In the genomic region with DNA sequence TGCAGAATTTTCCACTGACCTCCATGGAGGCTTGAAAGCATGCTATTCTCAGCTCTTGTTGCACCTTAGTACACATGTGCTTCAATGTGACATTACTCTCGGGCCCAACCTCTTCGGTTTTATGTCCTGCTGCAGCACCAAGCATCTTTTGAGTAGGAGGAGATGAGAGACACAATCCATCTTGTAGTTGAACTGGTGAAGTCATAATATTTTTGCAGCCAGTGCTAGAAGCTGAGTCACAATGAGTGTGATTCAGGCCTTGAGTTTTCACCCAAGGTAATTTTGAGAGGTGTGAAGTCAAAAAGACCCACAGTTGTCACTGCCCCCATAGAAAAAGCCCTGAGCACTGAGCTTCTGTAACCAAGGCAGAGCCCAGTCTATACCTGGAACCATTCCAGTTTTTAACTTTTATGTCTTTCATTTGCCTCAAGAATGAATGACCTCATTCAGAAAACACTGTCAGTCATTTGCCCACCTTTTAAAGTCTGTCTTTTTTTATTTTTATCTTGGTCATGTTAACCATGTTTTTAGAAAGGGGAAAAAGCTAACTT, we compare ENCODE assay signal across 17 cellular contexts.
DNase-seq lines count a peak whose midpoint lies in the region; ATAC-seq and TF ChIP-seq lines count a peak whose summit lies in the region.
"Had no signal": no experiment of that assay in that cellular context is flagged by ENCODE, and none has a peak within 500 bp of the region (broad histone marks: within the 10 kb centered on the region; RNA-seq: fewer than 3 reads in every experiment).

No MANE protein-coding gene starts in this region.

- no peak overlapping the region for H2BK12ac ChIP-seq in H9 (ENCODE audit: insufficient read length, low read depth, low read length)

- no peak overlapping the region for H3K9ac ChIP-seq in IMR-90 (ENCODE audit: low read depth, low read length)
- no peak overlapping the region for H3K9ac ChIP-seq in H9 (ENCODE audit: extremely low read depth, insufficient read length, low read length)

- H3K4me2 ChIP-seq in IMR-90 (ENCODE audit: low read depth, low read length) (no peak overlapping the region), H9 (ENCODE audit: insufficient read depth, insufficient read length, low read length) (no peak overlapping the region)

- H3K9me3 Mint-ChIP-seq in activated CD8-positive, alpha-beta T cell treated with anti-CD3 and anti-CD28 coated beads for 36 hours = no peaks in the 10 kb centered on the region
- H3K9me3 Mint-ChIP-seq in activated CD8-positive, alpha-beta T cell treated with anti-CD3 and anti-CD28 coated beads, Interleukin-2, amount 10 ng/mL, durations not matched to agents 7 days and 5 days (ENCODE audit: insufficient read depth) = no peaks in the 10 kb centered on the region
- no peaks in the 10 kb centered on the region for H3K9me3 Mint-ChIP-seq in endothelial cell (ENCODE audit: unreplicated experiment)
- peaks cover 5% of the 10 kb centered on the region for H3K9me3 Mint-ChIP-seq in stimulated activated effector memory CD8-positive, alpha-beta T cell treated with anti-CD3 and anti-CD28 coated beads, Interleukin-12 subunit alpha, Interleukin-12 subunit beta, amount 100 ng/mL, for 72 hours
- no peaks in the 10 kb centered on the region for H3K9me3 Mint-ChIP-seq in H9
- H3K9me3 Mint-ChIP-seq: activated T-helper 1 cell treated with anti-CD3 and anti-CD28 coated beads, Interleukin-12 subunit alpha, Interleukin-12 subunit beta, Interleukin-2, Interleukin-4 antibody, amounts not matched to agents 30 ng/mL and 10 ng/mL and 1 ng/mL, durations not matched to agents 14 hours and 24 hours and 36 hours had no signal

- H3K4me1 ChIP-seq in IMR-90 (ENCODE audit: control insufficient read depth, insufficient read depth, low read length) = no peaks in the 10 kb centered on the region
- H3K4me1 ChIP-seq in H9 (ENCODE audit: insufficient read depth, low read length) = no peaks in the 10 kb centered on the region
- H3K4me1 ChIP-seq in tibial artery = no peaks in the 10 kb centered on the region

- TF ChIP-seq POLR2A in IMR-90 (IDR thresholded peaks at IDR 0.05; ENCODE audit: low read depth, low read length) = no peak

- H3K18ac ChIP-seq in IMR-90 (ENCODE audit: low read depth, low read length) (no peak overlapping the region), H9 (ENCODE audit: insufficient read length, low read depth, low read length) (no peak overlapping the region)

- no peak for DNase-seq in activated CD8-positive, alpha-beta T cell treated with anti-CD3 and anti-CD28 coated beads for 36 hours
- DNase-seq in activated CD8-positive, alpha-beta T cell treated with anti-CD3 and anti-CD28 coated beads, Interleukin-2, amount 10 ng/mL, durations not matched to agents 7 days and 5 days = no peak
- DNase-seq in IMR-90 = peak; percentile 36
- DNase-seq in endothelial cell (ENCODE audit: low spot score) = no peak
- DNase-seq in stimulated activated effector memory CD8-positive, alpha-beta T cell treated with anti-CD3 and anti-CD28 coated beads, Interleukin-12 subunit alpha, Interleukin-12 subunit beta, amount 100 ng/mL, for 72 hours (ENCODE audit: low spot score in 2 of 2) = no peak
- no peak for DNase-seq in H9
- DNase-seq in OCI-M2 (lab: John Stamatoyannopoulos, UW; ENCODE audit: unreplicated experiment) = no peak
- DNase-seq in tibial artery = no peak
- DNase-seq: activated CD4-positive, CD25-positive, alpha-beta regulatory T cell treated with anti-CD3 and anti-CD28 coated beads, Interleukin-2, amount 50 U/mL, for 72 hours; aorta; effector CD4-positive, alpha-beta T cell; NCI-H1092 treated with DMSO at 0.1 percent for 48 hours; NCI-H446 treated with DMSO at 0.1 percent for 48 hours; RPMI8226 had no signal

- H3K27ac ChIP-seq in IMR-90 (ENCODE audit: insufficient read depth, low read length) (no peak overlapping the region), H9 (ENCODE audit: insufficient read length, low read depth, low read length) (no peak overlapping the region), tibial artery (no peak overlapping the region)
- H3K27ac ChIP-seq: tibial nerve had no signal

- CTCF ChIA-PET in activated CD8-positive, alpha-beta T cell treated with anti-CD3 and anti-CD28 coated beads for 36 hours (lab: Charles Lee) = interaction anchor here (1.0 kb wide), 1 partner anchor 64 kb away, joined by 3 read pairs; no protein-coding TSS in a partner anchor
- CTCF ChIA-PET in activated CD8-positive, alpha-beta T cell treated with anti-CD3 and anti-CD28 coated beads, Interleukin-2, amount 10 ng/mL, durations not matched to agents 7 days and 5 days (lab: Charles Lee) = no interaction called here
- CTCF ChIA-PET in IMR-90 (lab: Yijun Ruan, JAX) = no interaction called here

- no peaks in the 10 kb centered on the region for H3K79me2 ChIP-seq in H9 (ENCODE audit: insufficient read depth, low read length)

- H3K14ac ChIP-seq in IMR-90 (replicated peaks; ENCODE audit: low read depth, low read length) (no peak overlapping the region), H9 (ENCODE audit: insufficient read depth, low read length) (no peak overlapping the region)

- H3K36me3 ChIP-seq in IMR-90 (ENCODE audit: control insufficient read depth, insufficient read depth, low read length) (peaks cover 34% of the 10 kb centered on the region), tibial artery (peaks cover 16 to 56% (median 16%) of the 10 kb centered on the region in 3 donors)

- H2BK20ac ChIP-seq in IMR-90 (ENCODE audit: low read depth, low read length) (no peak overlapping the region), H9 (ENCODE audit: low read depth, low read length, poor library complexity, severe bottlenecking) (no peak overlapping the region)

- no peaks in the 10 kb centered on the region for H3K23me2 ChIP-seq in H9 (ENCODE audit: insufficient read length, low read depth, low read length, poor library complexity, severe bottlenecking)

- H3K27ac Mint-ChIP-seq in activated CD8-positive, alpha-beta T cell treated with anti-CD3 and anti-CD28 coated beads for 36 hours = no peak overlapping the region
- H3K27ac Mint-ChIP-seq in activated CD8-positive, alpha-beta T cell treated with anti-CD3 and anti-CD28 coated beads, Interleukin-2, amount 10 ng/mL, durations not matched to agents 7 days and 5 days = no peak overlapping the region
- H3K27ac Mint-ChIP-seq in endothelial cell (ENCODE audit: unreplicated experiment) (peak overlapping the region; percentile 24), H9 (peak overlapping the region in 1 of 3 experiments; percentile 15; a peak in 2 of 7 replicates)
- no peak overlapping the region for H3K27ac Mint-ChIP-seq in stimulated activated effector memory CD8-positive, alpha-beta T cell treated with anti-CD3 and anti-CD28 coated beads, Interleukin-12 subunit alpha, Interleukin-12 subunit beta, amount 100 ng/mL, for 72 hours
- H3K27ac Mint-ChIP-seq: activated T-helper 1 cell treated with anti-CD3 and anti-CD28 coated beads, Interleukin-12 subunit alpha, Interleukin-12 subunit beta, Interleukin-2, Interleukin-4 antibody, amounts not matched to agents 30 ng/mL and 10 ng/mL and 1 ng/mL, durations not matched to agents 14 hours and 24 hours and 36 hours had no signal

- intact Hi-C loops in activated CD8-positive, alpha-beta T cell treated with anti-CD3 and anti-CD28 coated beads for 36 hours (cut with micrococcal nuclease) = no loop called here
- intact Hi-C loops in IMR-90 (cut with micrococcal nuclease) = no loop called here
- intact Hi-C loops in tibial artery (cut with DNase I; ENCODE audit: low total_unique reads) = no loop called here

- H3T11ph ChIP-seq in H9 (ENCODE audit: low read length) = no peak overlapping the region

- peak; percentile 55 for ATAC-seq in activated CD8-positive, alpha-beta T cell treated with anti-CD3 and anti-CD28 coated beads for 36 hours
- no peak for ATAC-seq in activated CD8-positive, alpha-beta T cell treated with anti-CD3 and anti-CD28 coated beads, Interleukin-2, amount 10 ng/mL, durations not matched to agents 7 days and 5 days
- ATAC-seq in IMR-90 (ENCODE audit: low read depth) = no peak
- ATAC-seq in stimulated activated effector memory CD8-positive, alpha-beta T cell treated with anti-CD3 and anti-CD28 coated beads, Interleukin-12 subunit alpha, Interleukin-12 subunit beta, amount 100 ng/mL, for 72 hours = peak; percentile 81
- ATAC-seq: HCT116 had no signal

- no TSS peak for BruUV-seq in IMR-90 (replicated peaks; lab: Mats Ljungman, UMichigan)

- TF ChIP-seq CTCF in activated CD8-positive, alpha-beta T cell treated with anti-CD3 and anti-CD28 coated beads for 36 hours (IDR thresholded peaks at IDR 0.05) = no peak
- no peak for TF ChIP-seq CTCF in IMR-90 (conservative IDR thresholded peaks at IDR 0.05; ENCODE audit: low read depth, low read length)
- TF ChIP-seq CTCF in endothelial cell (IDR thresholded peaks at IDR 0.05; ENCODE audit: unreplicated experiment) = no peak
- no peak for TF ChIP-seq CTCF in H9 (conservative IDR thresholded peaks at IDR 0.05)
- TF ChIP-seq CTCF in tibial artery (IDR thresholded peaks at IDR 0.05) = no peak

- peaks cover 3% of the 10 kb centered on the region for H3K4me1 Mint-ChIP-seq in activated CD8-positive, alpha-beta T cell treated with anti-CD3 and anti-CD28 coated beads for 36 hours (ENCODE audit: low read depth)
- no peaks in the 10 kb centered on the region for H3K4me1 Mint-ChIP-seq in activated CD8-positive, alpha-beta T cell treated with anti-CD3 and anti-CD28 coated beads, Interleukin-2, amount 10 ng/mL, durations not matched to agents 7 days and 5 days (ENCODE audit: low read depth)
- H3K4me1 Mint-ChIP-seq in endothelial cell (ENCODE audit: unreplicated experiment) (peaks cover 2% of the 10 kb centered on the region), H9 (no peaks in the 10 kb centered on the region)
- H3K4me1 Mint-ChIP-seq in stimulated activated effector memory CD8-positive, alpha-beta T cell treated with anti-CD3 and anti-CD28 coated beads, Interleukin-12 subunit alpha, Interleukin-12 subunit beta, amount 100 ng/mL, for 72 hours = no peaks in the 10 kb centered on the region

- no peak overlapping the region for H3K56ac ChIP-seq in IMR-90 (ENCODE audit: extremely low read depth, insufficient read depth, low read length)
- no peak overlapping the region for H3K56ac ChIP-seq in H9 (ENCODE audit: insufficient read length, low read depth, low read length)

- POLR2A ChIA-PET in activated CD8-positive, alpha-beta T cell treated with anti-CD3 and anti-CD28 coated beads for 36 hours (lab: Charles Lee) = no interaction called here
- POLR2A ChIA-PET in activated CD8-positive, alpha-beta T cell treated with anti-CD3 and anti-CD28 coated beads, Interleukin-2, amount 10 ng/mL, durations not matched to agents 7 days and 5 days (lab: Charles Lee) = no interaction called here
- POLR2A ChIA-PET in IMR-90 (lab: Charles Lee; ENCODE audit: unreplicated experiment) = no interaction called here

- H4K5ac ChIP-seq in IMR-90 (ENCODE audit: low read depth, low read length) (no peak overlapping the region), H9 (ENCODE audit: insufficient read length, low read depth, low read length) (no peak overlapping the region)

- H2AK5ac ChIP-seq in IMR-90 (ENCODE audit: low read depth, low read length) (no peak overlapping the region), H9 (ENCODE audit: insufficient read length, low read length) (no peak overlapping the region)

- TF ChIP-seq RAD21 in IMR-90 (IDR thresholded peaks at IDR 0.05; ENCODE audit: low read length) = no peak

- H3K4me3 ChIP-seq in IMR-90 (ENCODE audit: insufficient read depth, low read depth, low read length) (no peak overlapping the region), tibial artery (no peak overlapping the region)
- H3K4me3 ChIP-seq: tibial nerve had no signal

- no peaks in the 10 kb centered on the region for H3K36me3 Mint-ChIP-seq in activated CD8-positive, alpha-beta T cell treated with anti-CD3 and anti-CD28 coated beads for 36 hours (ENCODE audit: low read depth)
- H3K36me3 Mint-ChIP-seq in activated CD8-positive, alpha-beta T cell treated with anti-CD3 and anti-CD28 coated beads, Interleukin-2, amount 10 ng/mL, durations not matched to agents 7 days and 5 days (ENCODE audit: low read depth) = no peaks in the 10 kb centered on the region
- H3K36me3 Mint-ChIP-seq in endothelial cell (ENCODE audit: low read depth, unreplicated experiment) (peaks cover 32% of the 10 kb centered on the region), H9 (ENCODE audit: insufficient read depth in 1 of 3, low read depth in 3 of 3) (peaks cover 64 to 91% (median 82%) of the 10 kb centered on the region in 3 experiments)
- H3K36me3 Mint-ChIP-seq in stimulated activated effector memory CD8-positive, alpha-beta T cell treated with anti-CD3 and anti-CD28 coated beads, Interleukin-12 subunit alpha, Interleukin-12 subunit beta, amount 100 ng/mL, for 72 hours = no peaks in the 10 kb centered on the region

- H2AFZ ChIP-seq in IMR-90 (replicated peaks; ENCODE audit: low read length, poor library complexity) (no peak overlapping the region), H9 (ENCODE audit: low read length) (no peak overlapping the region)

- no peak overlapping the region for H4K91ac ChIP-seq in IMR-90 (ENCODE audit: insufficient read depth, low read depth, low read length)
- H4K91ac ChIP-seq in H9 (ENCODE audit: insufficient read length, low read depth, low read length) = no peak overlapping the region

- H3K79me1 ChIP-seq in IMR-90 (ENCODE audit: low read depth in 1 of 2, low read length in 2 of 2) (no peaks in the 10 kb centered on the region), H9 (ENCODE audit: insufficient read depth, low read depth, low read length, poor library complexity, severe bottlenecking) (no peaks in the 10 kb centered on the region)

- H3K27me3 Mint-ChIP-seq in activated CD8-positive, alpha-beta T cell treated with anti-CD3 and anti-CD28 coated beads for 36 hours = no peaks in the 10 kb centered on the region
- H3K27me3 Mint-ChIP-seq in activated CD8-positive, alpha-beta T cell treated with anti-CD3 and anti-CD28 coated beads, Interleukin-2, amount 10 ng/mL, durations not matched to agents 7 days and 5 days (ENCODE audit: low read depth) = no peaks in the 10 kb centered on the region
- no peaks in the 10 kb centered on the region for H3K27me3 Mint-ChIP-seq in endothelial cell (ENCODE audit: unreplicated experiment)
- no peaks in the 10 kb centered on the region for H3K27me3 Mint-ChIP-seq in H9 (ENCODE audit: low read depth)

- no peaks in the 10 kb centered on the region for H3K9me3 ChIP-seq in IMR-90 (ENCODE audit: control insufficient read depth, insufficient read depth, low read length)
- H3K9me3 ChIP-seq in H9 (ENCODE audit: control insufficient read depth, low read depth, low read length) = no peaks in the 10 kb centered on the region
- no peaks in the 10 kb centered on the region for H3K9me3 ChIP-seq in tibial artery
- H3K9me3 ChIP-seq: tibial nerve had no signal

- H2BK5ac ChIP-seq in IMR-90 (ENCODE audit: low read depth, low read length, poor library complexity, severe bottlenecking) = no peak overlapping the region
- no peak overlapping the region for H2BK5ac ChIP-seq in H9 (ENCODE audit: insufficient read length, low read length)

- no peak overlapping the region for H4K8ac ChIP-seq in IMR-90 (ENCODE audit: low read depth in 2 of 2, low read length in 2 of 2)
- H4K8ac ChIP-seq in H9 (replicated peaks; ENCODE audit: insufficient read length, low read depth, low read length) = no peak overlapping the region

- no peak overlapping the region for H2BK120ac ChIP-seq in IMR-90 (ENCODE audit: low read depth, low read length)
- H2BK120ac ChIP-seq in H9 (ENCODE audit: low read depth, low read length, poor library complexity, severe bottlenecking) = no peak overlapping the region

- H3K23ac ChIP-seq in IMR-90 (ENCODE audit: low read depth, low read length) (no peak overlapping the region), H9 (ENCODE audit: insufficient read length, low read depth, low read length) (no peak overlapping the region)

- H3K4ac ChIP-seq in IMR-90 (ENCODE audit: low read depth, low read length) (no peak overlapping the region), H9 (ENCODE audit: low read depth, low read length) (no peak overlapping the region)

- no peak overlapping the region for H2AK9ac ChIP-seq in IMR-90 (replicated peaks; ENCODE audit: low read depth, low read length, poor library complexity)

- 93% methylated on average over 2 of the region's 2 CpGs; no CpG with 5 or more reads in 1 of the 2 experiments for WGBS in IMR-90 (ENCODE audit: extremely low coverage in 2 of 2, insufficient read length in 1 of 2), 2 experiments
- no CpG with 5 or more reads among the region's 2 CpGs for WGBS in H9 (ENCODE audit: extremely low coverage, insufficient read length, low lambda C conversion rate)

- H3K4me3 Mint-ChIP-seq in activated CD8-positive, alpha-beta T cell treated with anti-CD3 and anti-CD28 coated beads for 36 hours = no peak overlapping the region
- H3K4me3 Mint-ChIP-seq in activated CD8-positive, alpha-beta T cell treated with anti-CD3 and anti-CD28 coated beads, Interleukin-2, amount 10 ng/mL, durations not matched to agents 7 days and 5 days = no peak overlapping the region
- H3K4me3 Mint-ChIP-seq in endothelial cell (ENCODE audit: unreplicated experiment) = no peak overlapping the region
- no peak overlapping the region for H3K4me3 Mint-ChIP-seq in stimulated activated effector memory CD8-positive, alpha-beta T cell treated with anti-CD3 and anti-CD28 coated beads, Interleukin-12 subunit alpha, Interleukin-12 subunit beta, amount 100 ng/mL, for 72 hours
- no peak overlapping the region for H3K4me3 Mint-ChIP-seq in H9
- H3K4me3 Mint-ChIP-seq: activated T-helper 1 cell treated with anti-CD3 and anti-CD28 coated beads, Interleukin-12 subunit alpha, Interleukin-12 subunit beta, Interleukin-2, Interleukin-4 antibody, amounts not matched to agents 30 ng/mL and 10 ng/mL and 1 ng/mL, durations not matched to agents 14 hours and 24 hours and 36 hours had no signal

- H3K27me3 ChIP-seq in IMR-90 (ENCODE audit: control insufficient read depth, insufficient read depth, low read length) = no peaks in the 10 kb centered on the region
- H3K27me3 ChIP-seq in H9 (ENCODE audit: insufficient read depth, low read length) = no peaks in the 10 kb centered on the region
- no peaks in the 10 kb centered on the region for H3K27me3 ChIP-seq in tibial artery
- H3K27me3 ChIP-seq: tibial nerve had no signal

- dilution Hi-C loops in IMR-90 (cut with HindIII; ENCODE audit: low sequenced_read_pairs, unreplicated experiment) = no loop called here

- in situ Hi-C loops in IMR-90 (cut with MboI; ENCODE audit: low sequenced_read_pairs) = no loop called here

- no peaks in the 10 kb centered on the region for H3K9me1 ChIP-seq in IMR-90 (ENCODE audit: insufficient read depth, low read length)

- H4K20me1 ChIP-seq in IMR-90 (ENCODE audit: insufficient read depth, low read length) (no peaks in the 10 kb centered on the region), H9 (ENCODE audit: control insufficient read depth, insufficient read depth, insufficient read length) (peaks cover 3% of the 10 kb centered on the region)

- H2BK15ac ChIP-seq in IMR-90 (ENCODE audit: low read depth, low read length) (no peak overlapping the region), H9 (ENCODE audit: low read depth, low read length) (no peak overlapping the region)

Comparison
In these comparisons a context has a peak if more than half of its experiments do, and no peak if none do; other contexts are left out.
1. ATAC-seq: peak in activated CD8-positive, alpha-beta T cell treated with anti-CD3 and anti-CD28 coated beads for 36 hours (single experiment) and stimulated activated effector memory CD8-positive, alpha-beta T cell treated with anti-CD3 and anti-CD28 coated beads, Interleukin-12 subunit alpha, Interleukin-12 subunit beta, amount 100 ng/mL, for 72 hours (single experiment); none in activated CD8-positive, alpha-beta T cell treated with anti-CD3 and anti-CD28 coated beads, Interleukin-2, amount 10 ng/mL, durations not matched to agents 7 days and 5 days (single experiment) and IMR-90 (single experiment).